In the genomic region with DNA sequence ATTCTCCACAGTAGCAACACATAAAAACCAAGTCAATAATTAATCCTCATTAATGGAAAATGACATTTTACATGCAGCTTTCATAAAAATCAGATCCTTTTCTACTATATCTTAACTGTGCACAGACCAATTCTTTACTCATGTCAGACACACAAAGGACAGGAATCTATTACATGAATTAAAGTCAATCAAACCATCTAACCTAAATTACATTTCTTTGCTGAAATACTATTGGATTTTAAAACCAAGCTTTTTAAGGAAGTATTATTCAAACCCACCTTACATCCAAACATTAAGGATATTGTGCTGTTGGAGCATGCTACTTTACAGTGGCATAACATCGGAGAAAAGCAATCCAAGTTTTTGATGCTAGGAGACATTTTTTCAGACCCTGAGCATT, we compare ENCODE assay signal across 2 cellular contexts.
TF ChIP-seq lines count a peak whose summit lies in the region.

No MANE protein-coding gene starts in this region.

TF ChIP-seq in A549, 52 proteins besides CTCF, POLR2A, EP300 and RAD21 (continued from another document):
- TF ChIP-seq, protein P1, sequence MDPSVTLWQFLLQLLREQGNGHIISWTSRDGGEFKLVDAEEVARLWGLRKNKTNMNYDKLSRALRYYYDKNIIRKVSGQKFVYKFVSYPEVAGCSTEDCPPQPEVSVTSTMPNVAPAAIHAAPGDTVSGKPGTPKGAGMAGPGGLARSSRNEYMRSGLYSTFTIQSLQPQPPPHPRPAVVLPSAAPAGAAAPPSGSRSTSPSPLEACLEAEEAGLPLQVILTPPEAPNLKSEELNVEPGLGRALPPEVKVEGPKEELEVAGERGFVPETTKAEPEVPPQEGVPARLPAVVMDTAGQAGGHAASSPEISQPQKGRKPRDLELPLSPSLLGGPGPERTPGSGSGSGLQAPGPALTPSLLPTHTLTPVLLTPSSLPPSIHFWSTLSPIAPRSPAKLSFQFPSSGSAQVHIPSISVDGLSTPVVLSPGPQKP (IDR thresholded peaks at IDR 0.05; ENCODE audit: low read depth, low read length), result no peak
- TF ChIP-seq EHF (CRISPR knock-in tag; IDR thresholded peaks at IDR 0.05) (no peak), FOSL2 (IDR thresholded peaks at IDR 0.05) (no peak), FOSL2 (CRISPR knock-in tag; IDR thresholded peaks at IDR 0.05) (no peak), JUNB (IDR thresholded peaks at IDR 0.05) (no peak), RNF2 (IDR thresholded peaks at IDR 0.05; ENCODE audit: borderline replicate concordance, low read depth) (no peak), ATOH8 (CRISPR knock-in tag; IDR thresholded peaks at IDR 0.05; ENCODE audit: low read depth) (no peak), CBX8 (IDR thresholded peaks at IDR 0.05) (no peak), NFE2L2 (conservative IDR thresholded peaks at IDR 0.05; ENCODE audit: low read length) (no peak), ZC3H11A (IDR thresholded peaks at IDR 0.05) (no peak), HDAC2 (IDR thresholded peaks at IDR 0.05) (no peak), SREBF2 (IDR thresholded peaks at IDR 0.05) (no peak), KDM5A (IDR thresholded peaks at IDR 0.05) (no peak)
- TF ChIP-seq, protein P2, sequence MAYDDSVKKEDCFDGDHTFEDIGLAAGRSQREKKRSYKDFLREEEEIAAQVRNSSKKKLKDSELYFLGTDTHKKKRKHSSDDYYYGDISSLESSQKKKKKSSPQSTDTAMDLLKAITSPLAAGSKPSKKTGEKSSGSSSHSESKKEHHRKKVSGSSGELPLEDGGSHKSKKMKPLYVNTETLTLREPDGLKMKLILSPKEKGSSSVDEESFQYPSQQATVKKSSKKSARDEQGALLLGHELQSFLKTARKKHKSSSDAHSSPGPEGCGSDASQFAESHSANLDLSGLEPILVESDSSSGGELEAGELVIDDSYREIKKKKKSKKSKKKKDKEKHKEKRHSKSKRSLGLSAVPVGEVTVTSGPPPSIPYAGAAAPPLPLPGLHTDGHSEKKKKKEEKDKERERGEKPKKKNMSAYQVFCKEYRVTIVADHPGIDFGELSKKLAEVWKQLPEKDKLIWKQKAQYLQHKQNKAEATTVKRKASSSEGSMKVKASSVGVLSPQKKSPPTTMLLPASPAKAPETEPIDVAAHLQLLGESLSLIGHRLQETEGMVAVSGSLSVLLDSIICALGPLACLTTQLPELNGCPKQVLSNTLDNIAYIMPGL (CRISPR knock-in tag; IDR thresholded peaks at IDR 0.05; ENCODE audit: borderline replicate concordance), result no peak

TF ChIP-seq in neural cell, 6 proteins besides CTCF, POLR2A, EP300 and RAD21 (continued from another document):
- TF ChIP-seq TAF1 (IDR thresholded peaks at IDR 0.05; ENCODE audit: low read depth) (no peak), MXI1 (conservative IDR thresholded peaks at IDR 0.05; ENCODE audit: poor library complexity, severe bottlenecking) (no peak), SMC3 (conservative IDR thresholded peaks at IDR 0.05; ENCODE audit: poor library complexity) (no peak)
